In the genomic region with DNA sequence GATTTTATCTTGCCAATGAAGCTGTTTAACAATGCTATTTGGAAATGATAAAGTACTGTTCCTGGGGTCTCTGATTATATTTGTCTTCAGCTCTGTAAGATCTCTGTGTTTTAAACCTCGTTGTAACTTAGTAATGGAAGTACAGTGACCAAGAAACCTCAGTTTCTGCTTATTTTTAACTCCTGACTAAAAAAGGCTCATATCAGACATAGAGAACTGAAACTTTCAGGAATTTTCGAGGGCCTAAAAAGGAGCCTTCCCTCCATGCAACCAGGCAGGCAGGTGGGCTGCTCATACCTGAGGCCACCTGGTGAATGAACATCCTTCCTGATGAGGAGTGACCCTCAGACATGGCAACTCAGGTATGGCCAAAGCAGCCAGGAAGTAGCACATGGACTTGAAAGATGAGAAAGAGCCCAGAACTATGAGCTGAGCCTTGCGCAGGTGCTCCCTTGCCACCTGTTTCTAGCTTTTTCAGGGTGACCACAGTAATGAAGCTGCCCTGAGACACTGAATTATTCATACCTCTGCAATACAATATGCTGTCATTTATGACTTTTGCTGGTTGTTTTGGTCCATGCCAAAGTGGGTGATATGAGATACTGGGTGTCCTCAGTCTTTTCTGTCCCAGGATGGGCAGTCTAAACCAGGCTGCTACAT, we compare ENCODE assay signal across 1 cellular context.
TF ChIP-seq lines count a peak whose summit lies in the region.

No MANE protein-coding gene starts in this region.

TF ChIP-seq in HepG2, 621 proteins besides CTCF, POLR2A, EP300 and RAD21:
- no peak for TF ChIP-seq DMTF1 (CRISPR knock-in tag; IDR thresholded peaks at IDR 0.05)
- TF ChIP-seq TEAD2 (CRISPR knock-in tag; IDR thresholded peaks at IDR 0.05), result no peak
- TF ChIP-seq, protein P1, sequence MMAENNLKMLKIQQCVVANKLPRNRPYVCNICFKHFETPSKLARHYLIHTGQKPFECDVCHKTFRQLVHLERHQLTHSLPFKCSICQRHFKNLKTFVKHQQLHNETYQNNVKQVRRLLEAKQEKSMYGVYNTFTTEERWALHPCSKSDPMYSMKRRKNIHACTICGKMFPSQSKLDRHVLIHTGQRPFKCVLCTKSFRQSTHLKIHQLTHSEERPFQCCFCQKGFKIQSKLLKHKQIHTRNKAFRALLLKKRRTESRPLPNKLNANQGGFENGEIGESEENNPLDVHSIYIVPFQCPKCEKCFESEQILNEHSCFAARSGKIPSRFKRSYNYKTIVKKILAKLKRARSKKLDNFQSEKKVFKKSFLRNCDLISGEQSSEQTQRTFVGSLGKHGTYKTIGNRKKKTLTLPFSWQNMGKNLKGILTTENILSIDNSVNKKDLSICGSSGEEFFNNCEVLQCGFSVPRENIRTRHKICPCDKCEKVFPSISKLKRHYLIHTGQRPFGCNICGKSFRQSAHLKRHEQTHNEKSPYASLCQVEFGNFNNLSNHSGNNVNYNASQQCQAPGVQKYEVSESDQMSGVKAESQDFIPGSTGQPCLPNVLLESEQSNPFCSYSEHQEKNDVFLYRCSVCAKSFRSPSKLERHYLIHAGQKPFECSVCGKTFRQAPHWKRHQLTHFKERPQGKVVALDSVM (CRISPR knock-in tag; IDR thresholded peaks at IDR 0.05), result no peak
- TF ChIP-seq ZSCAN29 (CRISPR knock-in tag; conservative IDR thresholded peaks at IDR 0.05), result no peak
- no peak for TF ChIP-seq CCDC6 (CRISPR knock-in tag; IDR thresholded peaks at IDR 0.05)
- no peak for TF ChIP-seq ZNF562 (CRISPR knock-in tag; IDR thresholded peaks at IDR 0.05; ENCODE audit: borderline replicate concordance)
- no peak for TF ChIP-seq ZBTB40 (IDR thresholded peaks at IDR 0.05)
- no peak for TF ChIP-seq ZBTB40 (CRISPR knock-in tag; IDR thresholded peaks at IDR 0.05)
- TF ChIP-seq ZNF660 (CRISPR knock-in tag; IDR thresholded peaks at IDR 0.05; ENCODE audit: borderline replicate concordance, low read depth), result no peak
- no peak for TF ChIP-seq ZNF451 (CRISPR knock-in tag; IDR thresholded peaks at IDR 0.05)
- TF ChIP-seq XBP1 (CRISPR knock-in tag; IDR thresholded peaks at IDR 0.05), result no peak
- TF ChIP-seq ARNTL (CRISPR knock-in tag; IDR thresholded peaks at IDR 0.05), result no peak
- TF ChIP-seq SMAD3 (CRISPR knock-in tag; IDR thresholded peaks at IDR 0.05), result no peak
TF ChIP-seq in HepG2: peak in this region for 0.
